In the genomic region with DNA sequence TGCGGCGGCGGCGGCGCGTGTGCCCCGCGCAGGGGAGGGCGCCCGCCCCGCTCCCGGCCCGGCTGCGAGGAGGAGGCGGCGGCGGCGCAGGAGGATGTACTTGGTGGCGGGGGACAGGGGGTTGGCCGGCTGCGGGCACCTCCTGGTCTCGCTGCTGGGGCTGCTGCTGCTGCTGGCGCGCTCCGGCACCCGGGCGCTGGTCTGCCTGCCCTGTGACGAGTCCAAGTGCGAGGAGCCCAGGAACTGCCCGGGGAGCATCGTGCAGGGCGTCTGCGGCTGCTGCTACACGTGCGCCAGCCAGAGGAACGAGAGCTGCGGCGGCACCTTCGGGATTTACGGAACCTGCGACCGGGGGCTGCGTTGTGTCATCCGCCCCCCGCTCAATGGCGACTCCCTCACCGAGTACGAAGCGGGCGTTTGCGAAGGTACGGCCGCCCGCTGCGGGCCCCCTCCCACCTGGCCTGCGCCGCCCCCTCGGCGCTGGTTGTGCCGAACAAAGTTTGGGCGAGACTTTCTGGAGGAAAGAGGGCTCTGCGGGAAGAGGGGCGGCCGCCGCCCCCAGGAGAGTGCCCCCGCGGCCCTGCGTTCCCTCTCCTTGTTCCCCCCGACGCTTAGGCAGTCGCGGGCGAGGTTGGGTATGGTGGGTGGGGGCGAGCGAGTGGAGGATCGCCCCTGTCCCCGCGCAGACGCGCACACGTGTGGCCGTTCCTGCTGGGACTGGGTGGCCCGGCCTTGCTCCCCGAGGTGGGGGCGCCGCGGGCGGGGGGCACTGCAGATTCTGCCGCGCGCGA, we compare ENCODE assay signal across 8 cellular contexts. TPM values are rescaled to one million over a fixed set of nuclear protein-coding genes. Genes with fewer than 3 reads are reported as not detected.
DNase-seq lines count a peak whose midpoint lies in the region; ATAC-seq and TF ChIP-seq lines count a peak whose summit lies in the region.

No MANE protein-coding gene starts in this region.

- no peaks in the 10 kb centered on the region for H3K27me3 ChIP-seq in breast epithelium

- H3K4me3 ChIP-seq in breast epithelium, result peak overlapping the region; percentile 81 to 98 (median 93)

- H3K9me3 ChIP-seq in breast epithelium, result no peaks in the 10 kb centered on the region

- no peak for TF ChIP-seq POLR2A in breast epithelium (IDR thresholded peaks at IDR 0.05)

- peak; percentile 20 for ATAC-seq in HG02970 (IDR thresholded peaks at IDR 0.05; ENCODE audit: low FRiP score, unreplicated experiment)
- ATAC-seq in SK-N-SH treated with all-trans-retinoic acid at 6 μM for 48 hours, result no peak; the same call in 2 of the 3 replicates
- peak; percentile 26 for ATAC-seq in left colon

- TF ChIP-seq CTCF in breast epithelium (IDR thresholded peaks at IDR 0.05), result no peak

- no peaks in the 10 kb centered on the region for H3K36me3 ChIP-seq in breast epithelium

- H3K27ac ChIP-seq in breast epithelium, result peak overlapping the region; percentile 93 to 98

- peak; percentile 17 to 25 for DNase-seq in NOMO-1 (lab: John Stamatoyannopoulos, UW; ENCODE audit: unreplicated experiment in 2 of 2)
- no peak for DNase-seq in NOMO-1 treated with dmso at 0.1 percent for 144 hours (lab: John Stamatoyannopoulos, UW; ENCODE audit: unreplicated experiment)
- DNase-seq in breast epithelium (ENCODE audit: low spot score in 2 of 2), result peak; percentile 51 to 57
- peak; percentile 48 to 59 for DNase-seq in left colon
- DNase-seq in stimulated activated CD4-positive, alpha-beta T cell treated with anti-CD3 and anti-CD28 coated beads, Interleukin-4, amount 100 ng/mL, for 24 hours, result peak; percentile 36
- no peak for DNase-seq in AG08396 (ENCODE audit: low spot score)

- intact Hi-C loops in breast epithelium (cut with DNase I; ENCODE audit: low total_unique reads), result loop anchor here (10.0 kb wide), 2 partner anchors 78 to 138 kb away; no protein-coding TSS in a partner anchor
- intact Hi-C loops in left colon (cut with DNase I, micrococcal nuclease), result no loop called here

- H3K4me1 ChIP-seq in breast epithelium, result peaks cover 10 to 12% of the 10 kb centered on the region in 2 donors

TF ChIP-seq in SK-N-SH treated with all-trans-retinoic acid at 6 μM for 48 hours, 23 proteins besides CTCF, POLR2A, EP300 and RAD21:
- TF ChIP-seq, protein P1, sequence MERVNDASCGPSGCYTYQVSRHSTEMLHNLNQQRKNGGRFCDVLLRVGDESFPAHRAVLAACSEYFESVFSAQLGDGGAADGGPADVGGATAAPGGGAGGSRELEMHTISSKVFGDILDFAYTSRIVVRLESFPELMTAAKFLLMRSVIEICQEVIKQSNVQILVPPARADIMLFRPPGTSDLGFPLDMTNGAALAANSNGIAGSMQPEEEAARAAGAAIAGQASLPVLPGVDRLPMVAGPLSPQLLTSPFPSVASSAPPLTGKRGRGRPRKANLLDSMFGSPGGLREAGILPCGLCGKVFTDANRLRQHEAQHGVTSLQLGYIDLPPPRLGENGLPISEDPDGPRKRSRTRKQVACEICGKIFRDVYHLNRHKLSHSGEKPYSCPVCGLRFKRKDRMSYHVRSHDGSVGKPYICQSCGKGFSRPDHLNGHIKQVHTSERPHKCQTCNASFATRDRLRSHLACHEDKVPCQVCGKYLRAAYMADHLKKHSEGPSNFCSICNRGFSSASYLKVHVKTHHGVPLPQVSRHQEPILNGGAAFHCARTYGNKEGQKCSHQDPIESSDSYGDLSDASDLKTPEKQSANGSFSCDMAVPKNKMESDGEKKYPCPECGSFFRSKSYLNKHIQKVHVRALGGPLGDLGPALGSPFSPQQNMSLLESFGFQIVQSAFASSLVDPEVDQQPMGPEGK (CRISPR knock-in tag; IDR thresholded peaks at IDR 0.05; ENCODE audit: borderline replicate concordance), result peak; percentile 60; the same call in 1 of the 2 replicates
- TF ChIP-seq BACH2 (CRISPR knock-in tag; IDR thresholded peaks at IDR 0.05; ENCODE audit: borderline replicate concordance), result no peak

RNA-seq across cellular contexts. Expression of a gene that starts 0.8 kb away (rescaled TPM):
- 100 to 1,000 TPM; 166 to 187 (median 178) TPM for total RNA-seq in breast epithelium
- total RNA-seq in left colon, result 100 to 1,000 TPM in 1 of 2 donors, 10 to 100 TPM in 1; 67.7 to 105 TPM

Comparison
In these comparisons a context has a peak if more than half of its experiments do, and no peak if none do; other contexts are left out.
1. DNase-seq: peak in NOMO-1 (2 of 2), breast epithelium (2 of 2), left colon (2 of 2) and stimulated activated CD4-positive, alpha-beta T cell treated with anti-CD3 and anti-CD28 coated beads, Interleukin-4, amount 100 ng/mL, for 24 hours (single experiment); none in NOMO-1 treated with dmso at 0.1 percent for 144 hours (single experiment) and AG08396 (single experiment).